18 cellular contexts compared by ENCODE assay signal in the genomic region with DNA sequence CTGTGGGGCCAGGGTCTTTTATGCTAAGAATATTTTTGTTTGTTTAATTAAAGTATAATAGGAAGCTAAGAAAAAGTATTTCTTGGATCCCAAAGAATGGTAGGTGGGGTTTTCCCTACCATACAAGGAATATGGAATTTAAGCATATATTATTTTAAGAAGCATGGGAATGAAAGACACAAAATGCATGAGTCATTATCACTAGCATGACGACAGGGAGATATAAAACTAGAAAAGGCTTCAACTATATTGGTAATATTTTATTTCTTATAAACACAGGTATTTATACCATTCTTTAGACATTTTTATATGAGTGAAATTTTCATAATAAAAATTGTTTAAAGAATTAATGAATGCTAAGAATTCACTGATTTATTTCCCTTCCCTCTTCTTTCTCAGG. TPM values are rescaled to one million over a fixed set of nuclear protein-coding genes. Genes with fewer than 3 reads are reported as not detected.
DNase-seq lines count a peak whose midpoint lies in the region; ATAC-seq, FAIRE-seq and TF ChIP-seq lines count a peak whose summit lies in the region.
"Had no signal": no experiment of that assay in that cellular context is flagged by ENCODE, and none has a peak within 500 bp of the region (broad histone marks: within the 10 kb centered on the region; RNA-seq: fewer than 3 reads in every experiment).

No MANE protein-coding gene starts in this region.

- H3K27me3 Mint-ChIP-seq in Caco-2 (ENCODE audit: insufficient read depth, unreplicated experiment) (no peaks in the 10 kb centered on the region), progenitor cell of endocrine pancreas (no peaks in the 10 kb centered on the region)
- H3K27me3 Mint-ChIP-seq in activated T-cell treated with anti-CD3 and anti-CD28 coated beads, Interleukin-2, amount 50 U/mL, for 72 hours (ENCODE audit: low read depth): no peaks in the 10 kb centered on the region
- H3K27me3 Mint-ChIP-seq: IgD-negative memory B cell had no signal

- H3K36me3 Mint-ChIP-seq in Caco-2 (ENCODE audit: insufficient read depth, unreplicated experiment): no peaks in the 10 kb centered on the region
- no peaks in the 10 kb centered on the region for H3K36me3 Mint-ChIP-seq in progenitor cell of endocrine pancreas (ENCODE audit: insufficient read depth)
- no peaks in the 10 kb centered on the region for H3K36me3 Mint-ChIP-seq in activated T-cell treated with anti-CD3 and anti-CD28 coated beads, Interleukin-2, amount 50 U/mL, for 72 hours (ENCODE audit: insufficient read depth in 2 of 2)
- H3K36me3 Mint-ChIP-seq: IgD-negative memory B cell had no signal

- TF ChIP-seq CTCF in Caco-2 (IDR thresholded peaks at IDR 0.05; ENCODE audit: insufficient read depth in 1 of 2, low read depth in 1 of 2, low read length in 1 of 2, severe bottlenecking in 1 of 2, unreplicated experiment in 1 of 2) (no peak), K562 (IDR thresholded peaks at IDR 0.05 in 2 of 3, conservative IDR thresholded peaks at IDR 0.05 in 1 of 3; ENCODE audit: insufficient read depth in 2 of 3, low read depth in 1 of 3, low read length in 3 of 3) (no peak), progenitor cell of endocrine pancreas (IDR thresholded peaks at IDR 0.05; ENCODE audit: unreplicated experiment) (no peak), coronary artery (IDR thresholded peaks at IDR 0.05) (no peak)

- no TSS peak for BruUV-seq in Caco-2 (replicated peaks; lab: Mats Ljungman, UMichigan)
- no TSS peak for BruUV-seq in K562 (replicated peaks; lab: Mats Ljungman, UMichigan)

- ATAC-seq in K562: no peak
- ATAC-seq in activated T-cell treated with anti-CD3 and anti-CD28 coated beads, Interleukin-2, amount 50 U/mL, for 72 hours (replicated peaks in 1 of 2): no peak
- no peak for ATAC-seq in HG03571 (IDR thresholded peaks at IDR 0.05; ENCODE audit: unreplicated experiment)

- H2AFZ ChIP-seq in K562 (ENCODE audit: low read depth, low read length): peak overlapping the region; percentile 56
- H2AFZ ChIP-seq: PC-9 had no signal

- H3K4me3 Mint-ChIP-seq in Caco-2 (ENCODE audit: unreplicated experiment) (peak overlapping the region; percentile 62), progenitor cell of endocrine pancreas (ENCODE audit: low read depth) (peak overlapping the region; percentile 63)
- H3K4me3 Mint-ChIP-seq in activated T-cell treated with anti-CD3 and anti-CD28 coated beads, Interleukin-2, amount 50 U/mL, for 72 hours: no peak overlapping the region
- H3K4me3 Mint-ChIP-seq: IgD-negative memory B cell had no signal

- H3K27ac Mint-ChIP-seq in Caco-2 (ENCODE audit: unreplicated experiment): peak overlapping the region; percentile 2
- no peak overlapping the region for H3K27ac Mint-ChIP-seq in progenitor cell of endocrine pancreas
- no peak overlapping the region for H3K27ac Mint-ChIP-seq in activated T-cell treated with anti-CD3 and anti-CD28 coated beads, Interleukin-2, amount 50 U/mL, for 72 hours
- H3K27ac Mint-ChIP-seq: IgD-negative memory B cell had no signal

- no peaks in the 10 kb centered on the region for H3K79me2 ChIP-seq in K562 (ENCODE audit: control insufficient read depth, insufficient read depth, low read length)

- intact Hi-C loops in Caco-2 (cut with micrococcal nuclease; ENCODE audit: unreplicated experiment): no loop called here
- intact Hi-C loops in K562 (cut with micrococcal nuclease): no loop called here
- intact Hi-C loops in posterior vena cava (cut with DNase I): no loop called here

- peaks cover 27% of the 10 kb centered on the region for H3K4me1 Mint-ChIP-seq in Caco-2 (ENCODE audit: low read depth, unreplicated experiment)
- peaks cover 34% of the 10 kb centered on the region for H3K4me1 Mint-ChIP-seq in progenitor cell of endocrine pancreas (ENCODE audit: low read depth)
- H3K4me1 Mint-ChIP-seq in activated T-cell treated with anti-CD3 and anti-CD28 coated beads, Interleukin-2, amount 50 U/mL, for 72 hours (ENCODE audit: low read depth): no peaks in the 10 kb centered on the region
- H3K4me1 Mint-ChIP-seq: IgD-negative memory B cell had no signal

- H3K36me3 ChIP-seq in Caco-2 (ENCODE audit: control insufficient read depth, insufficient read depth, low read length) (no peaks in the 10 kb centered on the region), K562 (ENCODE audit: control insufficient read depth, insufficient read depth, low read length) (no peaks in the 10 kb centered on the region)

- no peak overlapping the region for H3K9ac ChIP-seq in K562 (ENCODE audit: insufficient read depth in 1 of 2, low read depth in 2 of 2, low read length in 2 of 2)

- no peak overlapping the region for H3K4me2 ChIP-seq in K562 (ENCODE audit: insufficient read depth, low read length)
- H3K4me2 ChIP-seq: PC-9 had no signal

- in situ Hi-C loops in K562 (cut with MboI): no loop called here

- TF ChIP-seq POLR2A in K562 (conservative IDR thresholded peaks at IDR 0.05): no peak

- WGBS in K562 (ENCODE audit: insufficient coverage, low coverage, missing lambda C conversion rate): 0% methylated on average over 1 of the region's 1 CpG

- no peaks in the 10 kb centered on the region for H3K9me3 Mint-ChIP-seq in Caco-2 (ENCODE audit: unreplicated experiment)
- H3K9me3 Mint-ChIP-seq in progenitor cell of endocrine pancreas (ENCODE audit: low read depth): peaks cover 7% of the 10 kb centered on the region
- peaks cover 3 to 5% of the 10 kb centered on the region in 2 donors for H3K9me3 Mint-ChIP-seq in activated T-cell treated with anti-CD3 and anti-CD28 coated beads, Interleukin-2, amount 50 U/mL, for 72 hours
- H3K9me3 Mint-ChIP-seq: IgD-negative memory B cell had no signal

- no peak for FAIRE-seq in K562 (lab: Jason Lieb, UNC)
- FAIRE-seq: A204.1 had no signal

- H3K4me1 ChIP-seq in Caco-2: peaks cover 36% of the 10 kb centered on the region
- H3K4me1 ChIP-seq in K562 (replicated peaks in 1 of 2; ENCODE audit: control insufficient read depth in 2 of 2, insufficient read depth in 2 of 2, low read length in 2 of 2): peaks cover 0 to 20% of the 10 kb centered on the region in 2 experiments; a peak in 3 of 5 replicates

- TF ChIP-seq EP300 in K562 (IDR thresholded peaks at IDR 0.05; ENCODE audit: low read length): no peak

- no peaks in the 10 kb centered on the region for H4K20me1 ChIP-seq in K562 (replicated peaks; ENCODE audit: control insufficient read depth, insufficient read depth, low read length)

- CTCF ChIA-PET in Caco-2 (lab: Charles Lee) (no interaction called here), K562 (lab: Yijun Ruan, JAX; ENCODE audit: low intra/inter-chr PET ratio) (no interaction called here)

- no peaks in the 10 kb centered on the region for H3K27me3 ChIP-seq in Caco-2 (replicated peaks; ENCODE audit: control insufficient read depth, insufficient read depth, low read length)
- no peaks in the 10 kb centered on the region for H3K27me3 ChIP-seq in K562 (ENCODE audit: control insufficient read depth in 2 of 2, insufficient read depth in 2 of 2, low read length in 2 of 2)

- no peak for DNase-seq in Caco-2
- DNase-seq in K562 (ENCODE audit: extremely low read depth in 1 of 4, low spot score in 3 of 4): no peak
- DNase-seq in fibroblast of peridontal ligament (ENCODE audit: extremely low read depth): peak; percentile 38
- no peak for DNase-seq in progenitor cell of endocrine pancreas (ENCODE audit: low spot score, unreplicated experiment)
- DNase-seq in coronary artery (ENCODE audit: low spot score): no peak
- DNase-seq in posterior vena cava (ENCODE audit: low spot score): no peak
- DNase-seq in activated T-cell treated with anti-CD3 and anti-CD28 coated beads, Interleukin-2, amount 50 U/mL, for 72 hours: no peak
- DNase-seq: COR-L47, H7, NCI-H1105 treated with DMSO at 0.1 percent for 48 hours, NCI-H1694 treated with DMSO at 0.1 percent for 48 hours, NCI-H2107, NCI-H2227 treated with DMSO at 0.1 percent for 48 hours, PC-9 had no signal

- H3K9me1 ChIP-seq in K562 (ENCODE audit: control insufficient read depth, insufficient read depth, low read length): no peaks in the 10 kb centered on the region

- POLR2A ChIA-PET in Caco-2 (lab: Charles Lee): no interaction called here
- POLR2A ChIA-PET in K562 (lab: Yijun Ruan, JAX): interaction anchor here (0.7 to 1.2 kb wide), 2 partner anchors 10 to 13 kb away, joined by 3 to 4 read pairs; no protein-coding TSS in a partner anchor

- TF ChIP-seq RAD21 in K562 (CRISPR knock-in tag; conservative IDR thresholded peaks at IDR 0.05 in 1 of 2, IDR thresholded peaks at IDR 0.05 in 1 of 2): no peak

- H3K4me3 ChIP-seq in Caco-2 (ENCODE audit: low read depth, low read length) (no peak overlapping the region), K562 (no peak overlapping the region), coronary artery (no peak overlapping the region)
- H3K4me3 ChIP-seq: PC-9 had no signal

- H3K9me3 ChIP-seq in Caco-2: no peaks in the 10 kb centered on the region; the same call in 1 of the 2 replicates
- no peaks in the 10 kb centered on the region for H3K9me3 ChIP-seq in K562 (replicated peaks; ENCODE audit: control insufficient read depth, insufficient read depth, low read depth, low read length)

- H3K27ac ChIP-seq in K562 (ENCODE audit: extremely low read depth, low read depth, low read length) (peak overlapping the region; percentile 45; the same call in 1 of the 3 replicates), coronary artery (no peak overlapping the region)
- H3K27ac ChIP-seq: C4-2B, PC-9 had no signal

RNA-seq across cellular contexts. Expression of a gene that starts 39.3 kb away (rescaled TPM):
- total RNA-seq in Caco-2 (2022): 10.8 and 24.0 TPM in 2 replicates
- total RNA-seq in K562 (2011; cell fraction: chromatin; rRNA removed; ENCODE audit: low replicate concordance): 45.4 and 64.4 TPM in 2 replicates
- 15.7 and 19.9 TPM in 2 replicates for total RNA-seq in K562 (2011; cell fraction: nucleolus; rRNA removed)
- 22.9 and 27.9 TPM in 2 replicates for total RNA-seq in K562 (2011; cell fraction: nucleoplasm; rRNA removed)
- total RNA-seq in K562 (2014; rRNA removed): 5.7 and 8.0 TPM in 2 replicates
- 8.7 and 9.1 TPM in 2 replicates for total RNA-seq in K562 (2014; rRNA removed; fragmentation: Illumina TruSeq; extraction: Trizol)
- 7.0 and 8.4 TPM in 2 replicates for total RNA-seq in K562 (2015; rRNA removed; fragmentation: Illumina TruSeq; extraction: Trizol)
- 8.0 and 9.4 TPM in 2 replicates for total RNA-seq in K562 (2021)
- polyA plus RNA-seq in K562 (2011; rRNA removed): 3.4 and 3.7 TPM in 2 replicates
- 0.98 and 1.6 TPM in 2 replicates for polyA plus RNA-seq in K562 (2011; cell fraction: cytosol; rRNA removed)
- polyA plus RNA-seq in K562 (2011; cell fraction: nucleus; rRNA removed): 6.2 and 7.1 TPM in 2 replicates
- 4.1 and 4.5 TPM in 2 replicates for polyA plus RNA-seq in K562 (2012)
- polyA plus RNA-seq in K562 (2014; fragmentation: Illumina TruSeq; extraction: Trizol): 5.5 and 7.8 TPM in 2 replicates
- 1 to 10 TPM in 1 of 2 experiments, under 1 TPM in 1; 0.89 to 2.9 TPM for polyA plus RNA-seq in K562 (2014; fragmentation: Nextera tagmentation; extraction: Ambion mirVana)
- polyA plus RNA-seq in K562 (2014; rRNA removed): 3.4 and 4.7 TPM in 2 replicates
- polyA minus RNA-seq in K562 (2011; rRNA and poly(A)+ RNA removed): 26.2 and 35.6 TPM in 2 replicates
- 4.0 and 5.7 TPM in 2 replicates for polyA minus RNA-seq in K562 (2011; cell fraction: cytosol; rRNA and poly(A)+ RNA removed)
- polyA minus RNA-seq in K562 (2011; cell fraction: nucleus; rRNA and poly(A)+ RNA removed): 21.0 and 41.1 TPM in 2 replicates
- 32.6 and 34.9 TPM in 2 replicates for total RNA-seq in progenitor cell of endocrine pancreas
- total RNA-seq in posterior vena cava: 10 to 100 TPM in 1 of 2 donors, 1 to 10 TPM in 1; 8.1 to 11.0 TPM
- under 1 TPM in 1 of 2 donors, not detected in 1; 0.48 TPM for total RNA-seq in activated T-cell treated with anti-CD3 and anti-CD28 coated beads, Interleukin-2, amount 50 U/mL, for 72 hours
- polyA plus RNA-seq: IgD-negative memory B cell had no signal

Comparison
In these comparisons a context has a peak if more than half of its experiments do, and no peak if none do; other contexts are left out.
1. H3K4me3 Mint-ChIP-seq: peak in Caco-2 (single experiment) and progenitor cell of endocrine pancreas (single experiment); none in activated T-cell treated with anti-CD3 and anti-CD28 coated beads, Interleukin-2, amount 50 U/mL, for 72 hours (0 of 2).